In the genomic region with DNA sequence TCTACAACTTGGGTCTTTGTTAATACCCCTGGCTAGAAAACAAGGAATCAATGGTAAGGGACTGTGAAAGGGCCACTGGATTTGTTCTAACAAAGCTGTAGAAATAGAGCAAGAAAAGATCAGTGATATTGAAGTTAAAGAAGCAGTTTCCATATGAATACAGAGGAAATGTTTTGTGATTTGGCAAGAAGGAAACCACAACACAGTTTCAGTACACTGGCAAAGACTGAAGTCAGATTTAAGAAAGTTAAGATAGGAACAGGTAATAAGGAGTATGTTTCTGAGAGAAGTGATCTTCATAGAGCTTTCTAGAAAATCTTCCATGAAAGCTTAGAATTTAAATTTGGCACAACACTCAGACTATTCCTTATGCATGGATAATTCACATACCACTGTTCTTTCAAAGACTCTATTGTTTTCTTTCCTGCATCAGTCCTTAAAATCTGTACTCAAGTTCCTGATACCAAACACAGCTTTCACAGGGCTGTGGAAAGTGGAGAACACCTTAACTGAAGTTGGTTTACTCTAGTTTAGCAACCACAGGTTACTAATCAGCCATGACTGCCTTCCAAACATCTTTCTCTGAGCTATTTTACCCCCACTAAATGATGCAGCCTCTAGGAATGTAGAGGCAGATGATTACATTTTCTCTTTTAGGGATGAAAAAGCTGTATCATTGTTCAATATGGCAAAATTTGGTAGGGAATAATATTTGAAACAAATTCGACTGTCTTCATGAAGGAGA, we compare ENCODE assay signal across 11 cellular contexts. TPM values are rescaled to one million over a fixed set of nuclear protein-coding genes. Genes with fewer than 3 reads are reported as not detected.
DNase-seq lines count a peak whose midpoint lies in the region; ATAC-seq and TF ChIP-seq lines count a peak whose summit lies in the region.
"Had no signal": no experiment of that assay in that cellular context is flagged by ENCODE, and none has a peak within 500 bp of the region (broad histone marks: within the 10 kb centered on the region; RNA-seq: fewer than 3 reads in every experiment).

No MANE protein-coding gene starts in this region.

- no peaks in the 10 kb centered on the region for H3K9me3 Mint-ChIP-seq in activated T-helper 1 cell treated with anti-CD3 and anti-CD28 coated beads, Interleukin-12 subunit alpha, Interleukin-12 subunit beta, Interleukin-2, Interleukin-4 antibody, amounts not matched to agents 30 ng/mL and 10 ng/mL and 1 ng/mL, durations not matched to agents 14 hours and 24 hours and 36 hours
- H3K9me3 Mint-ChIP-seq in glutamatergic neuron (ENCODE audit: unreplicated experiment): no peaks in the 10 kb centered on the region

- no peak overlapping the region for H3K4me3 Mint-ChIP-seq in activated T-helper 1 cell treated with anti-CD3 and anti-CD28 coated beads, Interleukin-12 subunit alpha, Interleukin-12 subunit beta, Interleukin-2, Interleukin-4 antibody, amounts not matched to agents 30 ng/mL and 10 ng/mL and 1 ng/mL, durations not matched to agents 14 hours and 24 hours and 36 hours
- H3K4me3 Mint-ChIP-seq in glutamatergic neuron (ENCODE audit: unreplicated experiment): no peak overlapping the region
- H3K4me3 Mint-ChIP-seq: neural progenitor cell had no signal

- TF ChIP-seq CTCF in glutamatergic neuron (IDR thresholded peaks at IDR 0.05; ENCODE audit: partially characterized antibody, unreplicated experiment): no peak

- DNase-seq in AG20443 (ENCODE audit: low spot score): peak; percentile 26
- DNase-seq in activated T-helper 1 cell treated with anti-CD3 and anti-CD28 coated beads, Interleukin-12 subunit alpha, Interleukin-12 subunit beta, Interleukin-2, Interleukin-4 antibody, amounts not matched to agents 30 ng/mL and 10 ng/mL and 1 ng/mL, durations not matched to agents 14 hours and 24 hours and 36 hours (ENCODE audit: low spot score): no peak
- no peak for DNase-seq in effector CD8-positive, alpha-beta T cell (lab: John Stamatoyannopoulos, UW)
- no peak for DNase-seq in glutamatergic neuron
- no peak for DNase-seq in hepatic stellate cell (ENCODE audit: low spot score)
- no peak for DNase-seq in DMS 273 treated with DMSO at 0.1 percent for 48 hours (lab: John Stamatoyannopoulos, UW)
- DNase-seq: activated CD4-positive, alpha-beta T cell treated with anti-CD3 and anti-CD28 coated beads, Interleukin-2, amount 50 U/mL, for 1 hour; Peyer's patch had no signal

- peaks cover 7% of the 10 kb centered on the region for H3K4me1 Mint-ChIP-seq in activated T-helper 1 cell treated with anti-CD3 and anti-CD28 coated beads, Interleukin-12 subunit alpha, Interleukin-12 subunit beta, Interleukin-2, Interleukin-4 antibody, amounts not matched to agents 30 ng/mL and 10 ng/mL and 1 ng/mL, durations not matched to agents 14 hours and 24 hours and 36 hours (ENCODE audit: low read depth)
- no peaks in the 10 kb centered on the region for H3K4me1 Mint-ChIP-seq in glutamatergic neuron (ENCODE audit: low read depth, unreplicated experiment)
- H3K4me1 Mint-ChIP-seq: neural progenitor cell had no signal

- peak overlapping the region; percentile 37 for H3K27ac Mint-ChIP-seq in activated T-helper 1 cell treated with anti-CD3 and anti-CD28 coated beads, Interleukin-12 subunit alpha, Interleukin-12 subunit beta, Interleukin-2, Interleukin-4 antibody, amounts not matched to agents 30 ng/mL and 10 ng/mL and 1 ng/mL, durations not matched to agents 14 hours and 24 hours and 36 hours
- H3K27ac Mint-ChIP-seq in glutamatergic neuron (ENCODE audit: unreplicated experiment): no peak overlapping the region
- H3K27ac Mint-ChIP-seq: neural progenitor cell had no signal

- intact Hi-C loops in activated T-helper 1 cell treated with anti-CD3 and anti-CD28 coated beads, Interleukin-12 subunit alpha, Interleukin-12 subunit beta, Interleukin-2, Interleukin-4 antibody, amounts not matched to agents 30 ng/mL and 10 ng/mL and 1 ng/mL, durations not matched to agents 14 hours and 24 hours and 36 hours (cut with micrococcal nuclease): no loop called here

- peaks cover 3% of the 10 kb centered on the region for H3K27me3 Mint-ChIP-seq in activated T-helper 1 cell treated with anti-CD3 and anti-CD28 coated beads, Interleukin-12 subunit alpha, Interleukin-12 subunit beta, Interleukin-2, Interleukin-4 antibody, amounts not matched to agents 30 ng/mL and 10 ng/mL and 1 ng/mL, durations not matched to agents 14 hours and 24 hours and 36 hours (ENCODE audit: insufficient read depth)
- no peaks in the 10 kb centered on the region for H3K27me3 Mint-ChIP-seq in glutamatergic neuron (ENCODE audit: unreplicated experiment)

- ATAC-seq in GM21381 (IDR thresholded peaks at IDR 0.05; ENCODE audit: unreplicated experiment) (peak; percentile 60), HG03108 (IDR thresholded peaks at IDR 0.05; ENCODE audit: unreplicated experiment) (peak; percentile 66)

- no peaks in the 10 kb centered on the region for H3K36me3 Mint-ChIP-seq in activated T-helper 1 cell treated with anti-CD3 and anti-CD28 coated beads, Interleukin-12 subunit alpha, Interleukin-12 subunit beta, Interleukin-2, Interleukin-4 antibody, amounts not matched to agents 30 ng/mL and 10 ng/mL and 1 ng/mL, durations not matched to agents 14 hours and 24 hours and 36 hours (ENCODE audit: low read depth)
- H3K36me3 Mint-ChIP-seq in glutamatergic neuron (ENCODE audit: unreplicated experiment): peaks cover 12% of the 10 kb centered on the region
- H3K36me3 Mint-ChIP-seq: neural progenitor cell had no signal

RNA-seq across cellular contexts. Expression of a gene that starts 32.4 kb away (rescaled TPM):
- total RNA-seq in activated T-helper 1 cell treated with anti-CD3 and anti-CD28 coated beads, Interleukin-12 subunit alpha, Interleukin-12 subunit beta, Interleukin-2, Interleukin-4 antibody, amounts not matched to agents 30 ng/mL and 10 ng/mL and 1 ng/mL, durations not matched to agents 14 hours and 24 hours and 36 hours: 24.9 and 25.2 TPM in 2 replicates
- 115 TPM for total RNA-seq in glutamatergic neuron (ENCODE audit: unreplicated experiment)
